Comparison of ENCODE assay signal across 1 cellular context in genomic region chr16:89166696-89167424, GRCh38.
TF ChIP-seq lines count a peak whose summit lies in the region.

No MANE protein-coding gene starts in this region.

TF ChIP-seq in WTC11, 78 proteins besides CTCF, POLR2A, EP300 and RAD21 (continued from another document):
- TF ChIP-seq PRDM15 (CRISPR knock-in tag; IDR thresholded peaks at IDR 0.05), result 0 out of 2 replicates have a peak, but pooled peaks have one; percentile 22
- TF ChIP-seq ATF1 (CRISPR knock-in tag; IDR thresholded peaks at IDR 0.05), result no peak
- TF ChIP-seq MLX (CRISPR knock-in tag; IDR thresholded peaks at IDR 0.05), result no peak
